8 cellular contexts compared by ENCODE assay signal in the genomic region with DNA sequence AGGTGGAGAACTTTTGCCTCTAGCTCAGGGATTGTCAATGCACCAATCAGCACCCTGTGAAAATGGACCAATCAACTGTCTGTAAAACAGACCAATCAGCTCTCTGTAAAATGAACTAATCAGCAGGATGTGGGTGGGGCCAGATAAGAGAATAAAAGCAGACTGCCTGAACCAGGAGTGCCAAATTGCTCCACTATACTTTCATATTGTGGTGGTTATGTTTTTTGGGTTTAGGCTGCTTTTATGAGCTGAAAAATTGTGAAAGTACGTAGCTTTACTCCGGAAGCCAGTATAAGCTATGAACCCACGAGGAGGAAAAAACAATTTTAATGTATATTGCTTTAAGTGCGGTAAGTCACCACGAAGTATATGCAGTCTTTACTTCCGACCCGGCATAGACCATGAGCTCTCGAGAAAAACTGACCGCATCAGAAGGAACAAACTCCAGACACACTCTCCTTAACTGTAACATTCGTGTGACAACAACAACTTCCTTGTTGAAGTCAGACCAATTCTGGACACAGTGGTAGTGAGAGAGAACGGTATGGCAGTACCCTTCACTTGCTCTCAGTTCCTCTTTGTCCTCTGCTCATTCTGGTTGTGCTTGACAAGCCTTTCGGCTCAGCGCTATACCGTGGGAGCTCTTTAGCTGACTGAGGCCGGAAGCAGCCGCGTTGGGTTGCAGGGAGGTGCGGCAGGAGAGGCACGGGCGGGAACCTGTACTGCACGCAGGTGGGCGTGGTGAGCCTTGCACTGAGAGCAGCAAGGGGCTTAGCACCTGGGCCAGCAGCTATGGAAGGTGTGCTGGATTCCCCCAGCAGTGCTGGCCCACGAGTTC.
A peak's percentile ranks its signal among the peaks of the same experiment; 100 is the strongest.
DNase-seq lines count a peak whose midpoint lies in the region; ATAC-seq and TF ChIP-seq lines count a peak whose summit lies in the region.

No MANE protein-coding gene starts in this region.

- H4K91ac ChIP-seq in H9 (ENCODE audit: insufficient read length, low read depth, low read length): no peak overlapping the region

- no peak overlapping the region for H3T11ph ChIP-seq in H9 (ENCODE audit: low read length)

- H3K27me3 ChIP-seq in subcutaneous abdominal adipose tissue (ENCODE audit: control insufficient read depth in 5 of 5, insufficient read depth in 4 of 5, low read length in 5 of 5): no peaks in the 10 kb centered on the region
- H3K27me3 ChIP-seq in H9 (ENCODE audit: insufficient read depth, low read length): no peaks in the 10 kb centered on the region

- no CpG with 5 or more reads among the region's 23 CpGs for WGBS in H9 (ENCODE audit: extremely low coverage, insufficient read length, low lambda C conversion rate)

- H3K56ac ChIP-seq in H9 (ENCODE audit: insufficient read length, low read depth, low read length): no peak overlapping the region

- no peaks in the 10 kb centered on the region for H3K79me2 ChIP-seq in H9 (ENCODE audit: insufficient read depth, low read length)

- H3K4ac ChIP-seq in H9 (ENCODE audit: low read depth, low read length): no peak overlapping the region

- no peak overlapping the region for H3K27ac ChIP-seq in subcutaneous abdominal adipose tissue (ENCODE audit: low read depth, low read length)
- H3K27ac ChIP-seq in H9 (ENCODE audit: insufficient read length, low read depth, low read length): no peak overlapping the region

- H3K9ac ChIP-seq in subcutaneous abdominal adipose tissue (ENCODE audit: low read length in 5 of 5): no peak overlapping the region
- no peak overlapping the region for H3K9ac ChIP-seq in H9 (ENCODE audit: extremely low read depth, insufficient read length, low read length)

- no peak overlapping the region for H2BK15ac ChIP-seq in H9 (ENCODE audit: low read depth, low read length)

- no peak overlapping the region for H3K18ac ChIP-seq in H9 (ENCODE audit: insufficient read length, low read depth, low read length)

- H3K4me1 ChIP-seq in subcutaneous abdominal adipose tissue (ENCODE audit: control insufficient read depth in 5 of 5, insufficient read depth in 5 of 5, low read length in 5 of 5) (peaks cover 0 to 7% (median 0%) of the 10 kb centered on the region in 5 donors), H9 (ENCODE audit: insufficient read depth, low read length) (no peaks in the 10 kb centered on the region)

- H3K4me1 Mint-ChIP-seq in memory B cell: peaks cover 8% of the 10 kb centered on the region
- peaks cover 6% of the 10 kb centered on the region in 2 experiments for H3K4me1 Mint-ChIP-seq in H9

- no peak overlapping the region for H4K5ac ChIP-seq in H9 (ENCODE audit: insufficient read length, low read depth, low read length)

- no peaks in the 10 kb centered on the region for H3K23me2 ChIP-seq in H9 (ENCODE audit: insufficient read length, low read depth, low read length, poor library complexity, severe bottlenecking)

- H3K4me3 Mint-ChIP-seq in memory B cell (peak overlapping the region; percentile 84), H9 (no peak overlapping the region)

- H3K36me3 Mint-ChIP-seq in memory B cell (peaks cover 3% of the 10 kb centered on the region), H9 (ENCODE audit: insufficient read depth in 1 of 3, low read depth in 3 of 3) (no peaks in the 10 kb centered on the region)

- peak overlapping the region; percentile 96 for H3K27ac Mint-ChIP-seq in memory B cell
- no peak overlapping the region; a peak in 1 of 7 replicates for H3K27ac Mint-ChIP-seq in H9

- H3K9me3 Mint-ChIP-seq in memory B cell: peaks cover 7% of the 10 kb centered on the region
- H3K9me3 Mint-ChIP-seq in H9: no peaks in the 10 kb centered on the region; a peak in 1 of 5 replicates

- H3K27me3 Mint-ChIP-seq in memory B cell (peaks cover 2% of the 10 kb centered on the region), H9 (ENCODE audit: low read depth) (no peaks in the 10 kb centered on the region)

- no peaks in the 10 kb centered on the region for H3K36me3 ChIP-seq in subcutaneous abdominal adipose tissue (ENCODE audit: control insufficient read depth in 5 of 5, insufficient read depth in 5 of 5, low read length in 5 of 5)

- no peak overlapping the region for H3K23ac ChIP-seq in H9 (ENCODE audit: insufficient read length, low read depth, low read length)

- no peak overlapping the region for H2BK5ac ChIP-seq in H9 (ENCODE audit: insufficient read length, low read length)

- H3K14ac ChIP-seq in H9 (ENCODE audit: insufficient read depth, low read length): no peak overlapping the region

- H3K4me3 ChIP-seq in subcutaneous abdominal adipose tissue (ENCODE audit: low read depth in 1 of 5, low read length in 5 of 5): peak overlapping the region in 4 of 5 donors; percentile 5 to 36 (median 20)

- no peak for TF ChIP-seq CTCF in H9 (conservative IDR thresholded peaks at IDR 0.05)

- peak; percentile 37 for DNase-seq in CMK (ENCODE audit: low read depth)
- peak; percentile 62 for DNase-seq in LoVo (ENCODE audit: low spot score)
- peak; percentile 53 for DNase-seq in activated T-cell treated with anti-CD3 and anti-CD28 coated beads for 24 hours (ENCODE audit: low read depth)
- peak; percentile 66 to 87 for DNase-seq in memory B cell (ENCODE audit: low spot score in 2 of 2)
- no peak for DNase-seq in NCI-H1694 (lab: John Stamatoyannopoulos, UW)
- no peak for DNase-seq in H9

- H3K9me3 ChIP-seq in subcutaneous abdominal adipose tissue (ENCODE audit: control insufficient read depth in 5 of 5, low read length in 5 of 5) (no peaks in the 10 kb centered on the region), H9 (ENCODE audit: control insufficient read depth, low read depth, low read length) (no peaks in the 10 kb centered on the region)

- no peak overlapping the region for H2AK5ac ChIP-seq in H9 (ENCODE audit: insufficient read length, low read length)

- no peak overlapping the region for H2AFZ ChIP-seq in H9 (ENCODE audit: low read length)

- H4K8ac ChIP-seq in H9 (replicated peaks; ENCODE audit: insufficient read length, low read depth, low read length): no peak overlapping the region

- no peak overlapping the region for H3K4me2 ChIP-seq in H9 (ENCODE audit: insufficient read depth, insufficient read length, low read length)

- peak; percentile 99 for ATAC-seq in GM21515 (IDR thresholded peaks at IDR 0.05; ENCODE audit: unreplicated experiment)
- peak; percentile 92 for ATAC-seq in memory B cell (ENCODE audit: low read depth)

- H3K79me1 ChIP-seq in H9 (ENCODE audit: insufficient read depth, low read depth, low read length, poor library complexity, severe bottlenecking): no peaks in the 10 kb centered on the region

- no peak overlapping the region for H2BK120ac ChIP-seq in H9 (ENCODE audit: low read depth, low read length, poor library complexity, severe bottlenecking)

- H4K20me1 ChIP-seq in H9 (ENCODE audit: control insufficient read depth, insufficient read depth, insufficient read length): no peaks in the 10 kb centered on the region

- H2BK12ac ChIP-seq in H9 (ENCODE audit: insufficient read length, low read depth, low read length): no peak overlapping the region

- no peak overlapping the region for H2BK20ac ChIP-seq in H9 (ENCODE audit: low read depth, low read length, poor library complexity, severe bottlenecking)

Comparison
In these comparisons a context has a peak if more than half of its experiments do, and no peak if none do; other contexts are left out.
1. DNase-seq: peak in CMK (single experiment), LoVo (single experiment), activated T-cell treated with anti-CD3 and anti-CD28 coated beads for 24 hours (single experiment) and memory B cell (2 of 2); none in NCI-H1694 (single experiment) and H9 (single experiment).